In genomic region chr12:15627995-15628945, GRCh38 we compare ENCODE assay signal across 11 cellular contexts.
A peak's percentile ranks its signal among the peaks of the same experiment; 100 is the strongest.
DNase-seq lines count a peak whose midpoint lies in the region; ATAC-seq, FAIRE-seq and TF ChIP-seq lines count a peak whose summit lies in the region.
"Had no signal": no experiment of that assay in that cellular context is flagged by ENCODE, and none has a peak within 500 bp of the region (broad histone marks: within the 10 kb centered on the region; RNA-seq: fewer than 3 reads in every experiment).

No MANE protein-coding gene starts in this region.

- TF ChIP-seq POLR2A in adrenal gland (IDR thresholded peaks at IDR 0.05) (no peak), heart left ventricle (IDR thresholded peaks at IDR 0.05) (no peak)

- CTCF ChIA-PET in Calu3 (lab: Charles Lee), result interaction anchor here (0.5 to 1.5 kb wide), 4 partner anchors 8 to 34 kb away, joined by 3 to 4 read pairs (median 3); no protein-coding TSS in a partner anchor

- H3K27me3 Mint-ChIP-seq in Calu3 (ENCODE audit: unreplicated experiment), result no peaks in the 10 kb centered on the region

- peak in 3 of 4 donors; percentile 26 to 50 (median 44) for ATAC-seq in heart left ventricle
- ATAC-seq in GM18867 (IDR thresholded peaks at IDR 0.05; ENCODE audit: unreplicated experiment), result no peak

- H3K9me3 ChIP-seq in adrenal gland (replicated peaks in 1 of 3), result no peaks in the 10 kb centered on the region
- H3K9me3 ChIP-seq in heart left ventricle, result no peaks in the 10 kb centered on the region

- H3K4me3 ChIP-seq in adrenal gland (peak overlapping the region in 1 of 4 donors; percentile 9), heart left ventricle (peak overlapping the region in 2 of 12 donors; percentile 3 to 5), rectal smooth muscle tissue (ENCODE audit: low read length) (no peak overlapping the region)

- intact Hi-C loops in Calu3 (cut with micrococcal nuclease; ENCODE audit: unreplicated experiment) (loop anchor here (2.0 kb wide), 1 partner anchor 37 kb away; no protein-coding TSS in a partner anchor), adrenal gland (cut with DNase I) (no loop called here), heart left ventricle (cut with DNase I) (loop anchor here in 3 of 10 donors (2.0 to 5.0 kb wide), 2 partner anchors 36 to 37 kb away; no protein-coding TSS in a partner anchor)

- no peak for DNase-seq in Calu3
- DNase-seq in adrenal gland, result no peak
- no peak for DNase-seq in heart left ventricle
- DNase-seq in NCI-H1694 treated with DMSO at 0.1 percent for 48 hours (lab: John Stamatoyannopoulos, UW), result no peak
- DNase-seq in D721Med (ENCODE audit: insufficient read length, low spot score), result no peak
- DNase-seq in RCC 7860 (ENCODE audit: low spot score), result no peak
- DNase-seq: activated CD4-positive, alpha-beta T cell treated with anti-CD3 and anti-CD28 coated beads, Interleukin-2, amount 10 ng/mL, durations not matched to agents 24 days and 14 days; DMS 273 treated with DMSO at 0.1 percent for 48 hours; occipital lobe had no signal

- TF ChIP-seq CTCF in Calu3 (IDR thresholded peaks at IDR 0.05; ENCODE audit: unreplicated experiment) (no peak), adrenal gland (IDR thresholded peaks at IDR 0.05) (no peak), heart left ventricle (IDR thresholded peaks at IDR 0.05) (no peak), D721Med (IDR thresholded peaks at IDR 0.05; ENCODE audit: insufficient read depth, missing control alignments) (no peak)

- peaks cover 40% of the 10 kb centered on the region for H3K36me3 Mint-ChIP-seq in Calu3 (ENCODE audit: insufficient read depth, unreplicated experiment)

- BruUV-seq in Calu3 (replicated peaks; lab: Mats Ljungman, UMichigan), result TSS peak; percentile 31

- H3K27me3 ChIP-seq in adrenal gland (no peaks in the 10 kb centered on the region), heart left ventricle (no peaks in the 10 kb centered on the region), rectal smooth muscle tissue (ENCODE audit: control insufficient read depth, insufficient read depth, low read length) (no peaks in the 10 kb centered on the region)

- no peak overlapping the region for H3K4me3 Mint-ChIP-seq in Calu3 (ENCODE audit: low read depth, unreplicated experiment)
- H3K4me3 Mint-ChIP-seq: activated CD4-positive, alpha-beta T cell treated with anti-CD3 and anti-CD28 coated beads, Interleukin-2, amount 10 ng/mL, durations not matched to agents 24 days and 14 days had no signal

- FAIRE-seq in D721Med (lab: Jason Lieb, UNC) (no peak), RCC 7860 (lab: Jason Lieb, UNC) (no peak)

- 52 to 55% (median 54%) methylated on average over 4 of the region's 4 CpGs for WGBS in adrenal gland, 4 donors
- WGBS in heart left ventricle, 4 donors, result 38 to 43% (median 42%) methylated on average over 4 of the region's 4 CpGs

- H3K4me1 Mint-ChIP-seq in Calu3 (ENCODE audit: low read depth, unreplicated experiment), result peaks cover 72% of the 10 kb centered on the region
- H3K4me1 Mint-ChIP-seq: activated CD4-positive, alpha-beta T cell treated with anti-CD3 and anti-CD28 coated beads, Interleukin-2, amount 10 ng/mL, durations not matched to agents 24 days and 14 days had no signal

- peak overlapping the region; percentile 91 for H3K27ac Mint-ChIP-seq in Calu3 (ENCODE audit: unreplicated experiment)
- H3K27ac Mint-ChIP-seq: activated CD4-positive, alpha-beta T cell treated with anti-CD3 and anti-CD28 coated beads, Interleukin-2, amount 10 ng/mL, durations not matched to agents 24 days and 14 days had no signal

- no peaks in the 10 kb centered on the region for H3K9me3 Mint-ChIP-seq in Calu3 (ENCODE audit: low read depth, unreplicated experiment)
- H3K9me3 Mint-ChIP-seq: activated CD4-positive, alpha-beta T cell treated with anti-CD3 and anti-CD28 coated beads, Interleukin-2, amount 10 ng/mL, durations not matched to agents 24 days and 14 days had no signal

- no peak overlapping the region for H3K9ac ChIP-seq in rectal smooth muscle tissue (ENCODE audit: low read length)

- H3K27ac ChIP-seq in adrenal gland (peak overlapping the region; percentile 20 to 92 (median 80)), heart left ventricle (peak overlapping the region; percentile 75 to 90 (median 82)), rectal smooth muscle tissue (ENCODE audit: low read depth, low read length) (peak overlapping the region; percentile 73)

- H3K36me3 ChIP-seq in adrenal gland (replicated peaks in 1 of 2) (no peaks in the 10 kb centered on the region), heart left ventricle (peaks cover 0 to 24% (median 16%) of the 10 kb centered on the region in 9 donors), rectal smooth muscle tissue (ENCODE audit: control insufficient read depth, insufficient read depth, low read length) (peaks cover 4% of the 10 kb centered on the region)

- H3K4me1 ChIP-seq in adrenal gland (replicated peaks in 1 of 2), result peaks cover 5 to 32% of the 10 kb centered on the region in 2 donors
- peaks cover 0 to 54% (median 26%) of the 10 kb centered on the region in 12 donors for H3K4me1 ChIP-seq in heart left ventricle
- H3K4me1 ChIP-seq in rectal smooth muscle tissue (ENCODE audit: control insufficient read depth, insufficient read depth, low read length), result peaks cover 16% of the 10 kb centered on the region
